24 cellular contexts compared by ENCODE assay signal in the genomic region with DNA sequence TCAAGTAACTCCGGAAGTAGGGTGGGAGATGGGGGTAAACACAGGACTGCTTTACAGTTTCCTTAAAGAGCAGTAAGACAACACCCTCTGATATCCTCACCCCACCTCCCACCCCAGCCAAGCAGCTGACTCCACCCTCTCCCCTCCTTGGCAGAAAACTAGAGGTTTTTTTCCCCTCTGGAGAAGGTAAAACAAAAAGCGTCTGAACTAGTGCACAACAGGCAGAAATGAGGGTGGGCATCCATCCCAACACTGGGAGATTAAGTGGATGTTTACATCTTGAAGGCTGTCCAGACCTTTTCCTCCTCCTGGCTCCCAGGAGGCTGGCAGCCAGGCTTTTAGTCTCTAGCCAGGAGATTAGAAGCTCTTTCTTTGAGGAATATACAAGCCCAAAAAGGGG. TPM values are rescaled to one million over a fixed set of nuclear protein-coding genes. Genes with fewer than 3 reads are reported as not detected.
A peak's percentile ranks its signal among the peaks of the same experiment; 100 is the strongest.
DNase-seq lines count a peak whose midpoint lies in the region; ATAC-seq, FAIRE-seq and TF ChIP-seq lines count a peak whose summit lies in the region.
"Had no signal": no experiment of that assay in that cellular context is flagged by ENCODE, and none has a peak within 500 bp of the region (broad histone marks: within the 10 kb centered on the region; RNA-seq: fewer than 3 reads in every experiment).

No MANE protein-coding gene starts in this region.

- H3K27me3 Mint-ChIP-seq in T-helper 17 cell, result no peaks in the 10 kb centered on the region
- no peaks in the 10 kb centered on the region for H3K27me3 Mint-ChIP-seq in effector memory CD8-positive, alpha-beta T cell
- H3K27me3 Mint-ChIP-seq: activated CD4-positive, alpha-beta T cell treated with anti-CD3 and anti-CD28 coated beads for 36 hours; activated CD8-positive, alpha-beta memory T cell treated with anti-CD3 and anti-CD28 coated beads, Interleukin-2, amount 10 ng/mL, durations not matched to agents 7 days and 5 days; stimulated activated memory B cell treated with anti-CD40 and anti-IgM and Interleukin-4, amounts not matched to agents 10 μg/mL and 1 μg/mL and 100 μg/mL, for 72 hours had no signal

- no peak overlapping the region for H3K4me3 ChIP-seq in coronary artery
- H3K4me3 ChIP-seq in right cardiac atrium (ENCODE audit: low read length), result no peak overlapping the region
- H3K4me3 ChIP-seq in stomach smooth muscle (ENCODE audit: low read length in 2 of 2), result no peak overlapping the region
- no peak overlapping the region for H3K4me3 ChIP-seq in pancreas
- H3K4me3 ChIP-seq: adrenal gland, right lobe of liver, thyroid gland had no signal

- ATAC-seq in T-helper 17 cell (no peak), right cardiac atrium (peak; percentile 70 to 84), pancreas (no peak)
- ATAC-seq in effector memory CD8-positive, alpha-beta T cell (replicated peaks), result no peak
- ATAC-seq: activated CD4-positive, alpha-beta T cell treated with anti-CD3 and anti-CD28 coated beads for 36 hours; activated CD8-positive, alpha-beta memory T cell treated with anti-CD3 and anti-CD28 coated beads, Interleukin-2, amount 10 ng/mL, durations not matched to agents 7 days and 5 days; stimulated activated memory B cell treated with anti-CD40 and anti-IgM and Interleukin-4, amounts not matched to agents 10 μg/mL and 1 μg/mL and 100 μg/mL, for 72 hours had no signal

- peaks cover 8% of the 10 kb centered on the region for H3K4me1 ChIP-seq in right cardiac atrium (ENCODE audit: control insufficient read depth, insufficient read depth, low read length)
- peaks cover 5% of the 10 kb centered on the region for H3K4me1 ChIP-seq in stomach smooth muscle (ENCODE audit: control insufficient read depth, insufficient read depth, low read length)
- peaks cover 9 to 11% (median 10%) of the 10 kb centered on the region in 3 donors for H3K4me1 ChIP-seq in pancreas

- intact Hi-C loops in right cardiac atrium (cut with DNase I), result no loop called here
- intact Hi-C loops in pancreas (cut with DNase I), result no loop called here

- no peaks in the 10 kb centered on the region for H3K27me3 ChIP-seq in right cardiac atrium (ENCODE audit: control insufficient read depth, insufficient read depth)
- H3K27me3 ChIP-seq in stomach smooth muscle (ENCODE audit: control insufficient read depth in 1 of 2, insufficient read depth in 2 of 2, low read length in 2 of 2), result no peaks in the 10 kb centered on the region
- H3K27me3 ChIP-seq in pancreas, result no peaks in the 10 kb centered on the region
- H3K27me3 ChIP-seq: adrenal gland, neutrophil, right lobe of liver, thyroid gland had no signal

- FAIRE-seq in pancreas (lab: Jason Lieb, UNC), result no peak
- FAIRE-seq: GM18507 had no signal

- peaks cover 4% of the 10 kb centered on the region for H3K36me3 Mint-ChIP-seq in T-helper 17 cell (ENCODE audit: low read depth)
- H3K36me3 Mint-ChIP-seq in effector memory CD8-positive, alpha-beta T cell (ENCODE audit: insufficient read depth), result peaks cover 34% of the 10 kb centered on the region

- WGBS in right cardiac atrium, result 30% methylated on average over 2 of the region's 2 CpGs
- 50 to 55% methylated on average over 2 of the region's 2 CpGs for WGBS in pancreas, 2 donors

- H3K9ac ChIP-seq in stomach smooth muscle (ENCODE audit: low read length in 2 of 2), result no peak overlapping the region

- H3K27ac ChIP-seq in coronary artery, result peak overlapping the region; percentile 1 to 16
- peak overlapping the region; percentile 13 for H3K27ac ChIP-seq in right cardiac atrium (ENCODE audit: low read length)
- peak overlapping the region; percentile 18 for H3K27ac ChIP-seq in stomach smooth muscle (ENCODE audit: low read length)
- no peak overlapping the region for H3K27ac ChIP-seq in pancreas
- H3K27ac ChIP-seq: neutrophil, right lobe of liver had no signal

- no peak for TF ChIP-seq CTCF in coronary artery (IDR thresholded peaks at IDR 0.05)
- TF ChIP-seq CTCF in pancreas (IDR thresholded peaks at IDR 0.05), result no peak

- peaks cover 0 to 10% of the 10 kb centered on the region in 2 donors for H3K36me3 ChIP-seq in stomach smooth muscle (ENCODE audit: control insufficient read depth in 2 of 2, insufficient read depth in 2 of 2, low read length in 2 of 2)
- peaks cover 0 to 11% (median 0%) of the 10 kb centered on the region in 3 donors for H3K36me3 ChIP-seq in pancreas

- DNase-seq in T-helper 17 cell (no peak), coronary artery (ENCODE audit: low spot score) (no peak), right cardiac atrium (peak; percentile 20 to 64 (median 54)), DMS53 (lab: John Stamatoyannopoulos, UW) (no peak), T-helper 9 cell (no peak), pancreas (no peak)
- DNase-seq in effector memory CD8-positive, alpha-beta T cell, result no peak
- DNase-seq: activated CD4-positive, alpha-beta T cell treated with anti-CD3 and anti-CD28 coated beads for 36 hours; activated CD8-positive, alpha-beta memory T cell treated with anti-CD3 and anti-CD28 coated beads, Interleukin-2, amount 10 ng/mL, durations not matched to agents 7 days and 5 days; activated effector memory CD4-positive, alpha-beta T cell treated with anti-CD3 and anti-CD28 coated beads, Interleukin-2, amount 50 U/mL, for 16 hours; adrenal gland; AML-193; COR-L47; foreskin melanocyte; KG1; kidney glomerular epithelial cell; NCI-H2081; NCI-H510A; right lobe of liver; thyroid gland had no signal

- H3K9me3 ChIP-seq in T-helper 17 cell (ENCODE audit: control insufficient read depth, low read length, poor library complexity, severe bottlenecking), result no peaks in the 10 kb centered on the region
- no peaks in the 10 kb centered on the region for H3K9me3 ChIP-seq in right cardiac atrium (ENCODE audit: control insufficient read depth, low read length)
- no peaks in the 10 kb centered on the region for H3K9me3 ChIP-seq in stomach smooth muscle (ENCODE audit: control insufficient read depth in 2 of 2, low read length in 2 of 2)
- H3K9me3 ChIP-seq in pancreas, result no peaks in the 10 kb centered on the region
- H3K9me3 ChIP-seq: adrenal gland, neutrophil, right lobe of liver, thyroid gland had no signal

- no peak overlapping the region for H3K4me3 Mint-ChIP-seq in T-helper 17 cell
- H3K4me3 Mint-ChIP-seq in effector memory CD8-positive, alpha-beta T cell, result no peak overlapping the region
- H3K4me3 Mint-ChIP-seq: activated CD4-positive, alpha-beta T cell treated with anti-CD3 and anti-CD28 coated beads for 36 hours; activated CD8-positive, alpha-beta memory T cell treated with anti-CD3 and anti-CD28 coated beads, Interleukin-2, amount 10 ng/mL, durations not matched to agents 7 days and 5 days; stimulated activated memory B cell treated with anti-CD40 and anti-IgM and Interleukin-4, amounts not matched to agents 10 μg/mL and 1 μg/mL and 100 μg/mL, for 72 hours had no signal

- no peaks in the 10 kb centered on the region for H3K9me3 Mint-ChIP-seq in effector memory CD8-positive, alpha-beta T cell
- H3K9me3 Mint-ChIP-seq: stimulated activated memory B cell treated with anti-CD40 and anti-IgM and Interleukin-4, amounts not matched to agents 10 μg/mL and 1 μg/mL and 100 μg/mL, for 72 hours had no signal

- peak overlapping the region; percentile 73 for H3K27ac Mint-ChIP-seq in T-helper 17 cell
- peak overlapping the region in 1 of 2 donors; percentile 73 for H3K27ac Mint-ChIP-seq in effector memory CD8-positive, alpha-beta T cell
- H3K27ac Mint-ChIP-seq: activated CD4-positive, alpha-beta T cell treated with anti-CD3 and anti-CD28 coated beads for 36 hours; activated CD8-positive, alpha-beta memory T cell treated with anti-CD3 and anti-CD28 coated beads, Interleukin-2, amount 10 ng/mL, durations not matched to agents 7 days and 5 days; stimulated activated memory B cell treated with anti-CD40 and anti-IgM and Interleukin-4, amounts not matched to agents 10 μg/mL and 1 μg/mL and 100 μg/mL, for 72 hours had no signal

- H3K4me1 Mint-ChIP-seq in T-helper 17 cell, result peaks cover 19% of the 10 kb centered on the region
- H3K4me1 Mint-ChIP-seq in effector memory CD8-positive, alpha-beta T cell (ENCODE audit: low read depth in 2 of 2), result peaks cover 6 to 7% of the 10 kb centered on the region in 2 donors
- H3K4me1 Mint-ChIP-seq: activated CD8-positive, alpha-beta memory T cell treated with anti-CD3 and anti-CD28 coated beads, Interleukin-2, amount 10 ng/mL, durations not matched to agents 7 days and 5 days had no signal

RNA-seq across cellular contexts. Expression of a gene that starts 13.9 kb away (rescaled TPM):
- 1 to 10 TPM; 3.1 to 9.6 TPM for total RNA-seq in T-helper 17 cell
- 10 to 100 TPM; 61.1 to 99.9 (median 96.9) TPM for total RNA-seq in right cardiac atrium
- 105 TPM for polyA plus RNA-seq in right cardiac atrium
- total RNA-seq in pancreas, result 10 to 100 TPM in 4 of 6 donors, 1 to 10 TPM in 2; 8.8 to 19.1 (median 15.3) TPM
- polyA plus RNA-seq in pancreas, result 10 to 100 TPM; 15.9 to 29.7 TPM

Comparison
In these comparisons a context has a peak if more than half of its experiments do, and no peak if none do; other contexts are left out.
1. ATAC-seq: peak in right cardiac atrium (2 of 2); none in T-helper 17 cell (single experiment), effector memory CD8-positive, alpha-beta T cell (single experiment) and pancreas (0 of 4).
2. DNase-seq: peak in right cardiac atrium (3 of 3); none in T-helper 17 cell (0 of 3), coronary artery (single experiment), effector memory CD8-positive, alpha-beta T cell (0 of 3), DMS53 (single experiment), T-helper 9 cell (single experiment) and pancreas (0 of 6).
3. H3K27ac ChIP-seq: peak in coronary artery (2 of 2), right cardiac atrium (single experiment) and stomach smooth muscle (single experiment); none in pancreas (0 of 4).